ENCODE assay signal across 9 cellular contexts in genomic region chr2:223537669-223538601, GRCh38.
A peak's percentile ranks its signal among the peaks of the same experiment; 100 is the strongest.
DNase-seq lines count a peak whose midpoint lies in the region; ATAC-seq and TF ChIP-seq lines count a peak whose summit lies in the region.
"Had no signal": no experiment of that assay in that cellular context is flagged by ENCODE, and none has a peak within 500 bp of the region (broad histone marks: within the 10 kb centered on the region; RNA-seq: fewer than 3 reads in every experiment).

No MANE protein-coding gene starts in this region.

- peaks cover 3% of the 10 kb centered on the region for H3K9me3 Mint-ChIP-seq in progenitor cell of endocrine pancreas (ENCODE audit: low read depth)
- H3K9me3 Mint-ChIP-seq: activated T-cell treated with anti-CD3 and anti-CD28 coated beads, Interleukin-2, amount 50 U/mL, for 4 hours had no signal

- H3K27me3 Mint-ChIP-seq in progenitor cell of endocrine pancreas = no peaks in the 10 kb centered on the region

- no peaks in the 10 kb centered on the region for H3K36me3 Mint-ChIP-seq in progenitor cell of endocrine pancreas (ENCODE audit: insufficient read depth)

- CTCF ChIA-PET in GM10248 (lab: Yijun Ruan, JAX) = interaction anchor here (1.1 to 1.4 kb wide), 2 partner anchors 27 to 42 kb away, joined by 3 read pairs; no protein-coding TSS in a partner anchor

- POLR2A ChIA-PET in GM10248 (lab: Yijun Ruan, JAX) = no interaction called here

- no peak for TF ChIP-seq CTCF in progenitor cell of endocrine pancreas (IDR thresholded peaks at IDR 0.05; ENCODE audit: unreplicated experiment)
- TF ChIP-seq CTCF in GM10248 (IDR thresholded peaks at IDR 0.05; ENCODE audit: control extremely low read depth, extremely low read depth, low read depth, missing control alignments) = no peak

- DNase-seq in NCI-H1694 treated with DMSO at 0.1 percent for 48 hours (lab: John Stamatoyannopoulos, UW) (peak; percentile 4), NCI-H1694 (lab: John Stamatoyannopoulos, UW) (no peak), NCI-H69 (lab: John Stamatoyannopoulos, UW) (peak; percentile 92), progenitor cell of endocrine pancreas (ENCODE audit: low spot score, unreplicated experiment) (no peak), GM10248 (ENCODE audit: extremely low spot score) (no peak), GM19238 (ENCODE audit: insufficient read length, low spot score) (no peak)
- DNase-seq: activated T-cell treated with anti-CD3 and anti-CD28 coated beads, Interleukin-2, amount 50 U/mL, for 4 hours had no signal

- H3K4me3 Mint-ChIP-seq in progenitor cell of endocrine pancreas (ENCODE audit: low read depth) = no peak overlapping the region
- H3K4me3 Mint-ChIP-seq: activated T-cell treated with anti-CD3 and anti-CD28 coated beads, Interleukin-2, amount 50 U/mL, for 4 hours had no signal

- peaks cover 27% of the 10 kb centered on the region for H3K4me1 Mint-ChIP-seq in progenitor cell of endocrine pancreas (ENCODE audit: low read depth)

- ATAC-seq in esophagus mucosa (peak; percentile 42), GM21717 (IDR thresholded peaks at IDR 0.05; ENCODE audit: unreplicated experiment) (no peak)
- ATAC-seq: activated T-cell treated with anti-CD3 and anti-CD28 coated beads, Interleukin-2, amount 50 U/mL, for 4 hours had no signal

- H3K27ac Mint-ChIP-seq in progenitor cell of endocrine pancreas = peak overlapping the region; percentile 50

Comparison
In these comparisons a context has a peak if more than half of its experiments do, and no peak if none do; other contexts are left out.
1. DNase-seq: peak in NCI-H1694 treated with DMSO at 0.1 percent for 48 hours (single experiment) and NCI-H69 (single experiment); none in NCI-H1694 (single experiment), progenitor cell of endocrine pancreas (single experiment), GM10248 (single experiment) and GM19238 (single experiment).